ENCODE assay signal across 10 cellular contexts in the genomic region with DNA sequence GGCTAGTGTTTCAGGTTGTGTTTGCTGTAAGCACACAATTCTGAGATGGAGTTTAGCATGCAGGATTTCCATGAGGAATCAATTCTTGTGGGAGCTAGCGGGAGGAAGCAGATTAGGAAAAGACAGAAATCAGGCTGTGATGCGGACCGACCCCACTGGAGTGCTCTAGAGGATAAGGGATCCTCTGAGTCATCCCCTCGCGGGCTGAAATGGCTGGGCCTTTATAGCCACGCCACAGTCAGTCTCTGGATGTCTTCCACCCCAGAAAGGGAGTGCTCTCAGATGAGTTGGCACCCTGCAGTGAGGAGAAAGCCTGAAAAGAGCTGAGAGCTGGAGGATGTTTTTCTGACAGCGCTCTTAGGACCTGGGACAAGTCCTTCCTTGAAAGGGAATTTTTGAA.
DNase-seq lines count a peak whose midpoint lies in the region; ATAC-seq and TF ChIP-seq lines count a peak whose summit lies in the region.
"Had no signal": no experiment of that assay in that cellular context is flagged by ENCODE, and none has a peak within 500 bp of the region (broad histone marks: within the 10 kb centered on the region; RNA-seq: fewer than 3 reads in every experiment).

No MANE protein-coding gene starts in this region.

- no peak overlapping the region for H2BK12ac ChIP-seq in trophoblast cell (ENCODE audit: low read length)

- H2AFZ ChIP-seq in GM23338 (no peak overlapping the region), trophoblast cell (ENCODE audit: insufficient read depth, low read length, poor library complexity) (no peak overlapping the region)

- no peaks in the 10 kb centered on the region for H4K20me1 ChIP-seq in GM23338 (replicated peaks; ENCODE audit: insufficient read depth)

- H2BK120ac ChIP-seq in trophoblast cell (ENCODE audit: insufficient read depth, low read length, poor library complexity) = no peak overlapping the region

- H3K27ac Mint-ChIP-seq in GM23338 = no peak overlapping the region

- H3K18ac ChIP-seq in trophoblast cell (ENCODE audit: low read length) = no peak overlapping the region

- H3K27me3 Mint-ChIP-seq in GM23338 (ENCODE audit: insufficient read depth, low read depth, poor library complexity) = no peaks in the 10 kb centered on the region

- H3K4me1 ChIP-seq in GM23338 (ENCODE audit: insufficient read depth) (peaks cover 6% of the 10 kb centered on the region), adipocyte (ENCODE audit: control insufficient read depth, insufficient read depth, low read length) (peaks cover 2% of the 10 kb centered on the region), trophoblast cell (ENCODE audit: control insufficient read depth in 1 of 2, insufficient read depth in 2 of 2, low read length in 2 of 2) (no peaks in the 10 kb centered on the region)

- H3K4me2 ChIP-seq in GM23338 (no peak overlapping the region), trophoblast cell (ENCODE audit: low read length) (no peak overlapping the region)

- TF ChIP-seq CTCF in GM23338 (conservative IDR thresholded peaks at IDR 0.05; ENCODE audit: low read depth in 2 of 2) = peak; percentile 43 to 66

- H3K4me1 Mint-ChIP-seq in GM23338 = peaks cover 16% of the 10 kb centered on the region

- no peaks in the 10 kb centered on the region for H3K36me3 ChIP-seq in GM23338 (ENCODE audit: insufficient read depth)
- no peaks in the 10 kb centered on the region for H3K36me3 ChIP-seq in adipocyte (ENCODE audit: control insufficient read depth, insufficient read depth, low read length, severe bottlenecking)
- no peaks in the 10 kb centered on the region for H3K36me3 ChIP-seq in trophoblast cell (ENCODE audit: control insufficient read depth in 1 of 2, insufficient read depth in 2 of 2, low read length in 2 of 2)

- H2AK5ac ChIP-seq in trophoblast cell (ENCODE audit: low read length) = no peak overlapping the region

- no peaks in the 10 kb centered on the region for H3K36me3 Mint-ChIP-seq in GM23338 (ENCODE audit: low read depth)

- peaks cover 19% of the 10 kb centered on the region for H3K9me2 ChIP-seq in GM23338 (ENCODE audit: insufficient read depth)

- peak; percentile 82 for DNase-seq in GM23338 (ENCODE audit: low spot score)
- peak; percentile 69 for DNase-seq in adipocyte (ENCODE audit: low read depth)
- peak; percentile 46 for DNase-seq in Right ventricle myocardium superior
- DNase-seq in posterior cingulate gyrus = peak in 7 of 10 donors; percentile 24 to 85 (median 39)
- DNase-seq in trophoblast cell = no peak
- DNase-seq: activated T-cell treated with anti-CD3 and anti-CD28 coated beads, Interleukin-2, amount 50 U/mL, for 48 hours; effector CD8-positive, alpha-beta T cell had no signal

- H3K9me3 Mint-ChIP-seq in GM23338 = no peaks in the 10 kb centered on the region

- no peak overlapping the region for H3K23ac ChIP-seq in trophoblast cell (ENCODE audit: low read length)

- no peak overlapping the region for H3K27ac ChIP-seq in GM23338 (ENCODE audit: low read depth)
- H3K27ac ChIP-seq in trophoblast cell (ENCODE audit: low read depth, low read length) = no peak overlapping the region

- H2BK5ac ChIP-seq in trophoblast cell (ENCODE audit: low read depth, low read length, poor library complexity) = no peak overlapping the region

- H3K9ac ChIP-seq in adipocyte (ENCODE audit: low read length) (no peak overlapping the region), trophoblast cell (ENCODE audit: low read length) (no peak overlapping the region)

- no peak overlapping the region for H3K14ac ChIP-seq in trophoblast cell (ENCODE audit: low read length)

- H3K27me3 ChIP-seq in GM23338 (ENCODE audit: insufficient read depth) = no peaks in the 10 kb centered on the region
- no peaks in the 10 kb centered on the region for H3K27me3 ChIP-seq in adipocyte (replicated peaks; ENCODE audit: control insufficient read depth, insufficient read depth, low read length)
- no peaks in the 10 kb centered on the region for H3K27me3 ChIP-seq in trophoblast cell (ENCODE audit: insufficient read depth, low read length)

- intact Hi-C loops in Right ventricle myocardium superior (cut with DNase I) (no loop called here), posterior cingulate gyrus (cut with DNase I) (no loop called here)

- H3F3A ChIP-seq in GM23338 (replicated peaks; ENCODE audit: low read depth) = 0 out of 2 replicates have a peak, but pooled peaks cover 5% of the 10 kb centered on the region

- H3K9me3 ChIP-seq in adipocyte (ENCODE audit: control insufficient read depth, low read length) (no peaks in the 10 kb centered on the region), trophoblast cell (ENCODE audit: insufficient read depth, low read depth, low read length) (no peaks in the 10 kb centered on the region)

- no peak overlapping the region for H4K91ac ChIP-seq in trophoblast cell (ENCODE audit: low read depth, low read length)

- no peak overlapping the region for H3K4me3 ChIP-seq in GM23338
- no peak overlapping the region for H3K4me3 ChIP-seq in adipocyte (ENCODE audit: low read length)
- no peak overlapping the region for H3K4me3 ChIP-seq in trophoblast cell (ENCODE audit: low read depth, low read length)

- H3K79me1 ChIP-seq in trophoblast cell (ENCODE audit: low read length) = no peaks in the 10 kb centered on the region

- H3K4me3 Mint-ChIP-seq in GM23338 = no peak overlapping the region

- H3K79me2 ChIP-seq in GM23338 (replicated peaks; ENCODE audit: insufficient read depth) (no peaks in the 10 kb centered on the region), trophoblast cell (ENCODE audit: control insufficient read depth, insufficient read depth, low read length, poor library complexity) (no peaks in the 10 kb centered on the region)

- no peak overlapping the region for H3K4ac ChIP-seq in trophoblast cell (ENCODE audit: low read depth, low read length)

- H4K12ac ChIP-seq in trophoblast cell (ENCODE audit: low read depth, low read length) = no peak overlapping the region

- no peak overlapping the region for H4K8ac ChIP-seq in trophoblast cell (ENCODE audit: low read depth, low read length)

- no CpG with 5 or more reads among the region's 7 CpGs for WGBS in trophoblast cell (ENCODE audit: extremely low coverage, insufficient coverage, insufficient read length)

- ATAC-seq in GM23338 (peak; percentile 100), Right ventricle myocardium superior (ENCODE audit: poor library complexity) (peak; percentile 66), HG03521 (IDR thresholded peaks at IDR 0.05; ENCODE audit: unreplicated experiment) (no peak), HG03135 (IDR thresholded peaks at IDR 0.05; ENCODE audit: unreplicated experiment) (no peak), GM21786 (IDR thresholded peaks at IDR 0.05; ENCODE audit: unreplicated experiment) (no peak)

TF ChIP-seq in GM23338, 12 proteins besides CTCF, POLR2A, EP300 and RAD21 (continues in another document):
- TF ChIP-seq ZNF331 (CRISPR knock-in tag; IDR thresholded peaks at IDR 0.05; ENCODE audit: low read depth) = no peak
- TF ChIP-seq, protein P1, sequence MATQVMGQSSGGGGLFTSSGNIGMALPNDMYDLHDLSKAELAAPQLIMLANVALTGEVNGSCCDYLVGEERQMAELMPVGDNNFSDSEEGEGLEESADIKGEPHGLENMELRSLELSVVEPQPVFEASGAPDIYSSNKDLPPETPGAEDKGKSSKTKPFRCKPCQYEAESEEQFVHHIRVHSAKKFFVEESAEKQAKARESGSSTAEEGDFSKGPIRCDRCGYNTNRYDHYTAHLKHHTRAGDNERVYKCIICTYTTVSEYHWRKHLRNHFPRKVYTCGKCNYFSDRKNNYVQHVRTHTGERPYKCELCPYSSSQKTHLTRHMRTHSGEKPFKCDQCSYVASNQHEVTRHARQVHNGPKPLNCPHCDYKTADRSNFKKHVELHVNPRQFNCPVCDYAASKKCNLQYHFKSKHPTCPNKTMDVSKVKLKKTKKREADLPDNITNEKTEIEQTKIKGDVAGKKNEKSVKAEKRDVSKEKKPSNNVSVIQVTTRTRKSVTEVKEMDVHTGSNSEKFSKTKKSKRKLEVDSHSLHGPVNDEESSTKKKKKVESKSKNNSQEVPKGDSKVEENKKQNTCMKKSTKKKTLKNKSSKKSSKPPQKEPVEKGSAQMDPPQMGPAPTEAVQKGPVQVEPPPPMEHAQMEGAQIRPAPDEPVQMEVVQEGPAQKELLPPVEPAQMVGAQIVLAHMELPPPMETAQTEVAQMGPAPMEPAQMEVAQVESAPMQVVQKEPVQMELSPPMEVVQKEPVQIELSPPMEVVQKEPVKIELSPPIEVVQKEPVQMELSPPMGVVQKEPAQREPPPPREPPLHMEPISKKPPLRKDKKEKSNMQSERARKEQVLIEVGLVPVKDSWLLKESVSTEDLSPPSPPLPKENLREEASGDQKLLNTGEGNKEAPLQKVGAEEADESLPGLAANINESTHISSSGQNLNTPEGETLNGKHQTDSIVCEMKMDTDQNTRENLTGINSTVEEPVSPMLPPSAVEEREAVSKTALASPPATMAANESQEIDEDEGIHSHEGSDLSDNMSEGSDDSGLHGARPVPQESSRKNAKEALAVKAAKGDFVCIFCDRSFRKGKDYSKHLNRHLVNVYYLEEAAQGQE (IDR thresholded peaks at IDR 0.05; ENCODE audit: unreplicated experiment) = no peak
- TF ChIP-seq EZH2 (IDR thresholded peaks at IDR 0.05; ENCODE audit: low read depth, unreplicated experiment) = no peak
- no peak for TF ChIP-seq CREB1 (CRISPR knock-in tag; IDR thresholded peaks at IDR 0.05; ENCODE audit: low read depth)
- no peak for TF ChIP-seq NANOG (IDR thresholded peaks at IDR 0.05; ENCODE audit: borderline replicate concordance)
- TF ChIP-seq ETS1 (IDR thresholded peaks at IDR 0.05) = no peak
- TF ChIP-seq EZH2phosphoT487 (IDR thresholded peaks at IDR 0.05; ENCODE audit: unreplicated experiment) = no peak
- TF ChIP-seq ZNF114 (CRISPR knock-in tag; IDR thresholded peaks at IDR 0.05) = no peak
- TF ChIP-seq JUNB (IDR thresholded peaks at IDR 0.05; ENCODE audit: unreplicated experiment) = no peak

Comparison
In these comparisons a context has a peak if more than half of its experiments do, and no peak if none do; other contexts are left out.
1. ATAC-seq: peak in GM23338 (single experiment) and Right ventricle myocardium superior (single experiment); none in HG03521 (single experiment), HG03135 (single experiment) and GM21786 (single experiment).
2. DNase-seq: peak in GM23338 (single experiment), adipocyte (single experiment), Right ventricle myocardium superior (single experiment) and posterior cingulate gyrus (7 of 10); none in trophoblast cell (0 of 2).